In genomic region chr15:44713006-44713966, GRCh38 we compare ENCODE assay signal across 8 cellular contexts. TPM values are rescaled to one million over a fixed set of nuclear protein-coding genes. Genes with fewer than 3 reads are reported as not detected.
A peak's percentile ranks its signal among the peaks of the same experiment; 100 is the strongest.
DNase-seq lines count a peak whose midpoint lies in the region; ATAC-seq, FAIRE-seq and TF ChIP-seq lines count a peak whose summit lies in the region.

No MANE protein-coding gene starts in this region.

- POLR2A ChIA-PET in GM12878 (lab: Charles Lee): interaction anchor here (0.6 to 24.8 kb wide), 6 partner anchors 8 to 166 kb away, joined by 3 to 718 read pairs (median 43); partner anchors contain the start of genes SPG11 and TRIM69

- SMC1A ChIA-PET in GM12878 (lab: Charles Lee; ENCODE audit: uncharacterized antibody, unreplicated experiment): interaction anchor here (0.9 to 19.0 kb wide), 7 partner anchors 8 to 135 kb away, joined by 4 to 637 read pairs (median 6); partner anchors contain the start of genes SPG11 and TRIM69

- H3K56ac ChIP-seq in mesendoderm (ENCODE audit: low read length): no peak overlapping the region

- H3K4me2 ChIP-seq in GM12878 (ENCODE audit: control insufficient read depth, insufficient read depth) (peak overlapping the region; percentile 93), mesendoderm (ENCODE audit: low read length) (no peak overlapping the region)

- no peak overlapping the region for H3K23ac ChIP-seq in mesendoderm (ENCODE audit: low read length)

- TF ChIP-seq CTCF in GM12878 (IDR thresholded peaks at IDR 0.05 in 2 of 3, conservative IDR thresholded peaks at IDR 0.05 in 1 of 3; ENCODE audit: control insufficient read depth in 2 of 3, extremely low read depth in 1 of 3, insufficient read depth in 1 of 3, low read depth in 3 of 3, low read length in 3 of 3): peak; percentile 25 to 45 (median 34); a peak in 4 of 6 replicates

- peaks cover 95% of the 10 kb centered on the region for H3K79me2 ChIP-seq in GM12878 (ENCODE audit: control insufficient read depth, insufficient read depth, low read length)
- peaks cover 4% of the 10 kb centered on the region for H3K79me2 ChIP-seq in mesendoderm (ENCODE audit: control insufficient read depth, insufficient read depth, low read length)

- H2AFZ ChIP-seq in GM12878 (ENCODE audit: control insufficient read depth, low read depth, low read length): no peak overlapping the region

- peak; percentile 46 for TF ChIP-seq POLR2A in GM12878 (IDR thresholded peaks at IDR 0.05; ENCODE audit: low read depth, low read length)

- H3K4me3 ChIP-seq in GM12878 (peak overlapping the region; percentile 99), mesendoderm (ENCODE audit: low read length) (no peak overlapping the region)

- H3K79me1 ChIP-seq in mesendoderm (ENCODE audit: low read length): no peaks in the 10 kb centered on the region

- H3K9me3 Mint-ChIP-seq in activated T-cell treated with anti-CD3 and anti-CD28 coated beads, Interleukin-2, amount 50 U/mL, for 24 hours: no peaks in the 10 kb centered on the region

- no peak overlapping the region for H2BK5ac ChIP-seq in mesendoderm (ENCODE audit: low read length)

- H2AK5ac ChIP-seq in mesendoderm (ENCODE audit: low read length): no peak overlapping the region

- CTCF ChIA-PET in GM12878 (lab: Yijun Ruan, JAX): interaction anchor here (1.0 to 14.3 kb wide), 6 partner anchors 8 to 135 kb away, joined by 3 to 278 read pairs (median 95); partner anchors contain the start of genes SPG11 and TRIM69

- H4K20me1 ChIP-seq in GM12878 (ENCODE audit: control insufficient read depth, insufficient read depth): peaks cover 30% of the 10 kb centered on the region

- peaks cover 19 to 46% of the 10 kb centered on the region in 2 experiments for H3K36me3 ChIP-seq in GM12878 (ENCODE audit: control insufficient read depth in 2 of 2, insufficient read depth in 2 of 2, low read length in 1 of 2)
- H3K36me3 ChIP-seq in mesendoderm (ENCODE audit: control insufficient read depth, insufficient read depth, low read length): peaks cover 3% of the 10 kb centered on the region

- H3K9ac ChIP-seq in GM12878 (ENCODE audit: control insufficient read depth, insufficient read depth, low read length) (peak overlapping the region; percentile 100), mesendoderm (ENCODE audit: low read length) (no peak overlapping the region)

- BruUV-seq in GM12878 (replicated peaks; lab: Mats Ljungman, UMichigan): no TSS peak

- RAD21 ChIA-PET in GM12878 (lab: Charles Lee; ENCODE audit: unreplicated experiment): interaction anchor here (1.0 to 18.4 kb wide), 4 partner anchors 16 to 52 kb away, joined by 4 to 653 read pairs (median 120); partner anchors contain the start of genes SPG11 and TRIM69

- no peak for TF ChIP-seq EP300 in GM12878 (IDR thresholded peaks at IDR 0.05; ENCODE audit: borderline replicate concordance in 1 of 2, control insufficient read depth in 1 of 2, low read depth in 2 of 2, low read length in 2 of 2)

- 0 out of 3 replicates have a peak, but pooled peaks have one; percentile 3 for ATAC-seq in GM12878
- no peak for ATAC-seq in HG03159 (IDR thresholded peaks at IDR 0.05; ENCODE audit: unreplicated experiment)
- no peak for ATAC-seq in HG03095 (IDR thresholded peaks at IDR 0.05; ENCODE audit: unreplicated experiment)
- ATAC-seq in HG03354 (IDR thresholded peaks at IDR 0.05; ENCODE audit: poor library complexity, severe bottlenecking, unreplicated experiment): no peak

- under 1% methylated on average over 5 of the region's 5 CpGs for WGBS in GM12878 (ENCODE audit: insufficient coverage, insufficient replicate concordance, low lambda C conversion rate, missing lambda C conversion rate)
- WGBS in mesendoderm (ENCODE audit: extremely low coverage, insufficient coverage, low lambda C conversion rate): no CpG with 5 or more reads among the region's 5 CpGs

- no peak overlapping the region for H2BK15ac ChIP-seq in mesendoderm (replicated peaks; ENCODE audit: low read depth)

- H3K27me3 ChIP-seq in GM12878 (replicated peaks in 1 of 2; ENCODE audit: control insufficient read depth in 2 of 2, insufficient read depth in 2 of 2, low read length in 1 of 2) (no peaks in the 10 kb centered on the region), mesendoderm (ENCODE audit: insufficient read depth, low read length, poor library complexity) (no peaks in the 10 kb centered on the region)

- H3K27me3 Mint-ChIP-seq in activated T-cell treated with anti-CD3 and anti-CD28 coated beads, Interleukin-2, amount 50 U/mL, for 24 hours: no peaks in the 10 kb centered on the region

- DNase-seq in activated T-cell treated with anti-CD3 and anti-CD28 coated beads, Interleukin-2, amount 50 U/mL, for 24 hours: no peak
- DNase-seq in activated T-cell treated with anti-CD3 and anti-CD28 coated beads, Interleukin-2, amount 50 U/mL, for 1 hour: no peak
- DNase-seq in NCI-H2227 (lab: John Stamatoyannopoulos, UW; ENCODE audit: unreplicated experiment) (peak; percentile 36), GM12878 (ENCODE audit: low read depth, low spot score) (no peak), mesendoderm (peak; percentile 58)

- H3K18ac ChIP-seq in mesendoderm (ENCODE audit: low read length): no peak overlapping the region

- H3K27ac ChIP-seq in GM12878 (ENCODE audit: control insufficient read depth, insufficient read depth): peak overlapping the region; percentile 99
- no peak overlapping the region for H3K27ac ChIP-seq in mesendoderm (ENCODE audit: low read depth, low read length)

- H4K5ac ChIP-seq in mesendoderm (ENCODE audit: low read length): no peak overlapping the region

- H3K4me3 Mint-ChIP-seq in activated T-cell treated with anti-CD3 and anti-CD28 coated beads, Interleukin-2, amount 50 U/mL, for 24 hours: peak overlapping the region; percentile 99

- H4K8ac ChIP-seq in mesendoderm (ENCODE audit: low read depth, low read length): no peak overlapping the region

- in situ Hi-C loops in GM12878 (cut with MboI): loop anchor here (5.0 kb wide), 1 partner anchor 46 kb away; no protein-coding TSS in a partner anchor

- FAIRE-seq in GM12878 (lab: Jason Lieb, UNC): peak; percentile 47

- peaks cover 34% of the 10 kb centered on the region for H3K4me1 ChIP-seq in GM12878 (ENCODE audit: control insufficient read depth, insufficient read depth, low read length)
- H3K4me1 ChIP-seq in mesendoderm (ENCODE audit: control insufficient read depth, low read depth, low read length): peaks cover 2% of the 10 kb centered on the region

- intact Hi-C loops in GM12878 (cut with micrococcal nuclease; ENCODE audit: unreplicated experiment): no loop called here

- H3K36me3 Mint-ChIP-seq in activated T-cell treated with anti-CD3 and anti-CD28 coated beads, Interleukin-2, amount 50 U/mL, for 24 hours (ENCODE audit: low read depth): peaks cover 93% of the 10 kb centered on the region

- no peaks in the 10 kb centered on the region for H3K9me3 ChIP-seq in GM12878 (replicated peaks; ENCODE audit: control insufficient read depth, insufficient read depth, low read length)

- TF ChIP-seq RAD21 in GM12878 (IDR thresholded peaks at IDR 0.05; ENCODE audit: insufficient read depth, low read depth, low read length): peak; percentile 40; the same call in 1 of the 2 replicates

- no peak overlapping the region for H3K4ac ChIP-seq in mesendoderm (ENCODE audit: low read depth, low read length)

- H2BK120ac ChIP-seq in mesendoderm (ENCODE audit: low read depth, low read length): no peak overlapping the region

- peaks cover 55% of the 10 kb centered on the region for H3K4me1 Mint-ChIP-seq in activated T-cell treated with anti-CD3 and anti-CD28 coated beads, Interleukin-2, amount 50 U/mL, for 24 hours (ENCODE audit: low read depth)

- H3K27ac Mint-ChIP-seq in activated T-cell treated with anti-CD3 and anti-CD28 coated beads, Interleukin-2, amount 50 U/mL, for 24 hours: peak overlapping the region; percentile 100

RNA-seq across cellular contexts. Expression of gene B2M, which starts 2.0 kb away (rescaled TPM):
- total RNA-seq in GM12878 (2013; cell fraction: nucleolus; rRNA removed): 6,462 and 7,066 TPM in 2 replicates
- 4,481 and 5,701 TPM in 2 replicates for total RNA-seq in GM12878 (2014; rRNA removed)
- 5,217 and 5,589 TPM in 2 replicates for total RNA-seq in GM12878 (2014; rRNA removed; fragmentation: Illumina TruSeq; extraction: Trizol)
- 2,901 and 3,170 TPM in 2 replicates for total RNA-seq in GM12878 (2021)
- 6,007 TPM for polyA plus RNA-seq in GM12878 (2011; ENCODE audit: low read depth)
- 12,663 and 17,808 TPM in 2 replicates for polyA plus RNA-seq in GM12878 (2011; rRNA removed)
- 7,019 and 28,739 TPM in 2 replicates for polyA plus RNA-seq in GM12878 (2011; cell fraction: cytosol; rRNA removed)
- 2,031 and 2,366 TPM in 2 replicates for polyA plus RNA-seq in GM12878 (2011; cell fraction: nucleus; rRNA removed)
- 6,970 and 7,434 TPM in 2 replicates for polyA plus RNA-seq in GM12878 (2012)
- polyA plus RNA-seq in GM12878 (2014; fragmentation: Illumina TruSeq; extraction: Trizol): 11,414 and 13,691 TPM in 2 replicates
- polyA plus RNA-seq in GM12878 (2014; fragmentation: Nextera tagmentation; extraction: Ambion mirVana): over 10,000 TPM; 16,306 to 22,794 TPM
- 4,868 and 5,894 TPM in 2 replicates for polyA plus RNA-seq in GM12878 (2014; rRNA removed)
- 1,000 to 10,000 TPM; 8,335 to 8,413 TPM for polyA plus RNA-seq in GM12878 (2016; fragmentation: Nextera tagmentation; extraction: Ambion mirVana)
- polyA minus RNA-seq in GM12878 (2011; rRNA and poly(A)+ RNA removed): 2,834 and 3,344 TPM in 2 replicates
- polyA minus RNA-seq in GM12878 (2011; cell fraction: cytosol; rRNA and poly(A)+ RNA removed): 1,355 and 1,504 TPM in 2 replicates
- 373 and 393 TPM in 2 replicates for polyA minus RNA-seq in GM12878 (2011; cell fraction: nucleus; rRNA and poly(A)+ RNA removed)
- polyA plus RNA-seq in mesendoderm (2013, experiment 1 of 2): 107 TPM
- 109 TPM for polyA plus RNA-seq in mesendoderm (2013, experiment 2 of 2)

RNA-seq across cellular contexts. Expression of gene PATL2, which starts 2.2 kb away (rescaled TPM):
- total RNA-seq in GM12878 (2013; cell fraction: nucleolus; rRNA removed): 27.2 and 29.4 TPM in 2 replicates
- total RNA-seq in GM12878 (2014; rRNA removed) (11.0 and 11.5 TPM in 2 replicates), GM12878 (2014; rRNA removed; fragmentation: Illumina TruSeq; extraction: Trizol) (12.5 and 13.1 TPM in 2 replicates), GM12878 (2021) (10.7 and 11.5 TPM in 2 replicates)
- 14.7 TPM for polyA plus RNA-seq in GM12878 (2011; ENCODE audit: low read depth)
- polyA plus RNA-seq in GM12878 (2011; rRNA removed) (13.5 and 14.8 TPM in 2 replicates), GM12878 (2014; fragmentation: Illumina TruSeq; extraction: Trizol) (11.9 and 14.8 TPM in 2 replicates), GM12878 (2014; fragmentation: Nextera tagmentation; extraction: Ambion mirVana) (10 to 100 TPM; 12.4 TPM), GM12878 (2014; rRNA removed) (16.2 and 19.3 TPM in 2 replicates), GM12878 (2016; fragmentation: Nextera tagmentation; extraction: Ambion mirVana) (1 to 10 TPM; 4.2 to 7.3 TPM)
- 11.4 and 11.8 TPM in 2 replicates for polyA plus RNA-seq in GM12878 (2011; cell fraction: cytosol; rRNA removed)
- 47.9 and 62.2 TPM in 2 replicates for polyA plus RNA-seq in GM12878 (2011; cell fraction: nucleus; rRNA removed)
- polyA plus RNA-seq in GM12878 (2012): 16.2 and 17.7 TPM in 2 replicates
- polyA minus RNA-seq in GM12878 (2011; rRNA and poly(A)+ RNA removed): 6.1 and 8.7 TPM in 2 replicates
- 2.1 and 6.7 TPM in 2 replicates for polyA minus RNA-seq in GM12878 (2011; cell fraction: cytosol; rRNA and poly(A)+ RNA removed)
- 10.9 and 15.6 TPM in 2 replicates for polyA minus RNA-seq in GM12878 (2011; cell fraction: nucleus; rRNA and poly(A)+ RNA removed)
- polyA plus RNA-seq in mesendoderm (2013, experiment 1 of 2): 0.22 TPM
- polyA plus RNA-seq in mesendoderm (2013, experiment 2 of 2): 0.28 TPM

RNA-seq across cellular contexts. Expression of gene TRIM69, which starts 23.0 kb away (rescaled TPM):
- total RNA-seq in GM12878 (2013; cell fraction: nucleolus; rRNA removed): 15.1 and 16.3 TPM in 2 replicates
- 29.5 and 35.0 TPM in 2 replicates for total RNA-seq in GM12878 (2014; rRNA removed)
- 38.7 and 43.6 TPM in 2 replicates for total RNA-seq in GM12878 (2014; rRNA removed; fragmentation: Illumina TruSeq; extraction: Trizol)
- 48.8 and 50.7 TPM in 2 replicates for total RNA-seq in GM12878 (2021)
- polyA plus RNA-seq in GM12878 (2011; ENCODE audit: low read depth): 28.8 TPM
- 52.7 and 73.6 TPM in 2 replicates for polyA plus RNA-seq in GM12878 (2011; rRNA removed)
- 24.7 and 25.5 TPM in 2 replicates for polyA plus RNA-seq in GM12878 (2011; cell fraction: cytosol; rRNA removed)
- 17.8 and 22.2 TPM in 2 replicates for polyA plus RNA-seq in GM12878 (2011; cell fraction: nucleus; rRNA removed)
- 33.7 and 47.6 TPM in 2 replicates for polyA plus RNA-seq in GM12878 (2012)
- 46.8 and 57.8 TPM in 2 replicates for polyA plus RNA-seq in GM12878 (2014; fragmentation: Illumina TruSeq; extraction: Trizol)
- 10 to 100 TPM; 11.2 to 20.4 TPM for polyA plus RNA-seq in GM12878 (2014; fragmentation: Nextera tagmentation; extraction: Ambion mirVana)
- 32.4 and 37.8 TPM in 2 replicates for polyA plus RNA-seq in GM12878 (2014; rRNA removed)
- 10 to 100 TPM; 36.9 to 44.9 TPM for polyA plus RNA-seq in GM12878 (2016; fragmentation: Nextera tagmentation; extraction: Ambion mirVana)
- polyA minus RNA-seq in GM12878 (2011; rRNA and poly(A)+ RNA removed): 42.7 and 56.3 TPM in 2 replicates
- polyA minus RNA-seq in GM12878 (2011; cell fraction: cytosol; rRNA and poly(A)+ RNA removed): 16.0 and 18.2 TPM in 2 replicates
- polyA minus RNA-seq in GM12878 (2011; cell fraction: nucleus; rRNA and poly(A)+ RNA removed): 33.6 and 42.5 TPM in 2 replicates
- polyA plus RNA-seq in mesendoderm (2013, experiment 1 of 2): 1.5 TPM
- polyA plus RNA-seq in mesendoderm (2013, experiment 2 of 2): 1.5 TPM

RNA-seq across cellular contexts. Expression of gene SPG11, which starts 49.8 kb away (rescaled TPM):
- total RNA-seq in GM12878 (2013; cell fraction: nucleolus; rRNA removed): 375 and 390 TPM in 2 replicates
- 61.2 and 65.6 TPM in 2 replicates for total RNA-seq in GM12878 (2014; rRNA removed)
- total RNA-seq in GM12878 (2014; rRNA removed; fragmentation: Illumina TruSeq; extraction: Trizol): 57.2 and 62.1 TPM in 2 replicates
- total RNA-seq in GM12878 (2021): 59.2 and 59.3 TPM in 2 replicates
- polyA plus RNA-seq in GM12878 (2011; ENCODE audit: low read depth): 25.8 TPM
- 78.0 and 85.1 TPM in 2 replicates for polyA plus RNA-seq in GM12878 (2011; rRNA removed)
- 84.0 and 93.3 TPM in 2 replicates for polyA plus RNA-seq in GM12878 (2011; cell fraction: cytosol; rRNA removed)
- polyA plus RNA-seq in GM12878 (2011; cell fraction: nucleus; rRNA removed): 99.7 and 125 TPM in 2 replicates
- polyA plus RNA-seq in GM12878 (2012): 41.8 and 52.2 TPM in 2 replicates
- 48.2 and 51.5 TPM in 2 replicates for polyA plus RNA-seq in GM12878 (2014; fragmentation: Illumina TruSeq; extraction: Trizol)
- 10 to 100 TPM; 22.1 to 23.6 TPM for polyA plus RNA-seq in GM12878 (2014; fragmentation: Nextera tagmentation; extraction: Ambion mirVana)
- 39.9 and 46.2 TPM in 2 replicates for polyA plus RNA-seq in GM12878 (2014; rRNA removed)
- 10 to 100 TPM; 34.3 to 41.7 TPM for polyA plus RNA-seq in GM12878 (2016; fragmentation: Nextera tagmentation; extraction: Ambion mirVana)
- 143 and 157 TPM in 2 replicates for polyA minus RNA-seq in GM12878 (2011; rRNA and poly(A)+ RNA removed)
- polyA minus RNA-seq in GM12878 (2011; cell fraction: cytosol; rRNA and poly(A)+ RNA removed): 38.9 and 54.1 TPM in 2 replicates
- polyA minus RNA-seq in GM12878 (2011; cell fraction: nucleus; rRNA and poly(A)+ RNA removed): 68.2 and 117 TPM in 2 replicates
- polyA plus RNA-seq in mesendoderm (2013, experiment 1 of 2): 9.3 TPM
- polyA plus RNA-seq in mesendoderm (2013, experiment 2 of 2): 10.2 TPM

Comparison
In these comparisons a context has a peak if more than half of its experiments do, and no peak if none do; other contexts are left out.
1. DNase-seq: peak in NCI-H2227 (single experiment) and mesendoderm (single experiment); none in activated T-cell treated with anti-CD3 and anti-CD28 coated beads, Interleukin-2, amount 50 U/mL, for 24 hours (single experiment), activated T-cell treated with anti-CD3 and anti-CD28 coated beads, Interleukin-2, amount 50 U/mL, for 1 hour (single experiment) and GM12878 (single experiment).